In genomic region chr3:124016483-124016882, GRCh38 we compare ENCODE assay signal across 1 cellular context.
TF ChIP-seq lines count a peak whose summit lies in the region.

No MANE protein-coding gene starts in this region.

TF ChIP-seq in K562, 482 proteins besides CTCF, POLR2A, EP300 and RAD21:
- TF ChIP-seq DEAF1 (CRISPR knock-in tag; IDR thresholded peaks at IDR 0.05) (0 out of 2 replicates have a peak, but pooled peaks have one; percentile 26), SRF (CRISPR knock-in tag; IDR thresholded peaks at IDR 0.05) (peak in 1 of 2 experiments; percentile 39; a peak in 1 of 4 replicates), STAG1 (CRISPR knock-in tag; IDR thresholded peaks at IDR 0.05; ENCODE audit: borderline replicate concordance) (peak; percentile 21; the same call in 1 of the 2 replicates), SMC3 (conservative IDR thresholded peaks at IDR 0.05; ENCODE audit: insufficient read depth, low read depth, low read length) (peak; percentile 29; the same call in 1 of the 2 replicates)
